ENCODE assay signal across 1 cellular context in genomic region chr16:87917503-87917902, GRCh38.
TF ChIP-seq lines count a peak whose summit lies in the region.

No MANE protein-coding gene starts in this region.

TF ChIP-seq in K562, 482 proteins besides CTCF, POLR2A, EP300 and RAD21 (continued from another document):
- TF ChIP-seq REST (CRISPR knock-in tag; IDR thresholded peaks at IDR 0.05; ENCODE audit: low read depth) (no peak), ZNF282 (CRISPR knock-in tag; IDR thresholded peaks at IDR 0.05) (no peak), SPI1 (IDR thresholded peaks at IDR 0.05; ENCODE audit: borderline replicate concordance, low read depth, low read length) (no peak), RBM15 (IDR thresholded peaks at IDR 0.05; ENCODE audit: insufficient read depth, low read length) (no peak), ZNF175 (CRISPR knock-in tag; IDR thresholded peaks at IDR 0.05; ENCODE audit: low read depth) (no peak)
